ENCODE assay signal across 8 cellular contexts in genomic region chr6:87151786-87152527, GRCh38. TPM values are rescaled to one million over a fixed set of nuclear protein-coding genes. Genes with fewer than 3 reads are reported as not detected.
A peak's percentile ranks its signal among the peaks of the same experiment; 100 is the strongest.
DNase-seq lines count a peak whose midpoint lies in the region; ATAC-seq and TF ChIP-seq lines count a peak whose summit lies in the region.

No MANE protein-coding gene starts in this region.

- TF ChIP-seq CTCF in GM12873 (IDR thresholded peaks at IDR 0.05; ENCODE audit: insufficient read depth, low read depth, low read length, missing control alignments) = peak; percentile 3

- DNase-seq in NCI-H2029 treated with DMSO at 0.1 percent for 48 hours (lab: John Stamatoyannopoulos, UW) (peak; percentile 26), left colon (peak; percentile 49 to 69), 8988T (no peak)
- peak; percentile 71 to 79 for DNase-seq in activated CD4-positive, alpha-beta T cell treated with anti-CD3 and anti-CD28 coated beads for 4 hours
- DNase-seq in stimulated activated CD4-positive, alpha-beta T cell treated with anti-CD3 and anti-CD28 coated beads, Interleukin-2, amount 100 ng/mL, for 24 hours = peak; percentile 79 to 81

- peak; percentile 32 for ATAC-seq in HG02610 (IDR thresholded peaks at IDR 0.05; ENCODE audit: unreplicated experiment)
- no peak for ATAC-seq in left colon

- intact Hi-C loops in left colon (cut with DNase I, micrococcal nuclease) = no loop called here

- peak overlapping the region; percentile 66 for H3K27ac ChIP-seq in cingulate gyrus (ENCODE audit: low read depth, low read length)

RNA-seq across cellular contexts. Expression of gene ZNF292, which starts 3.4 kb away (rescaled TPM):
- 10 to 100 TPM; 32.7 to 47.5 TPM for total RNA-seq in left colon

RNA-seq across cellular contexts. Expression of gene CGA, which starts 57.1 kb away (rescaled TPM):
- not detected for total RNA-seq in left colon
